ENCODE assay signal across 1 cellular context in genomic region chr10:31759124-31759798, GRCh38.
TF ChIP-seq lines count a peak whose summit lies in the region.

No MANE protein-coding gene starts in this region.

TF ChIP-seq in HepG2, 621 proteins besides CTCF, POLR2A, EP300 and RAD21 (continued from another document and continues in another):
- TF ChIP-seq SAP130 (CRISPR knock-in tag; IDR thresholded peaks at IDR 0.05; ENCODE audit: low read depth) = peak; percentile 32; the same call in 1 of the 2 replicates
- TF ChIP-seq, protein P1, sequence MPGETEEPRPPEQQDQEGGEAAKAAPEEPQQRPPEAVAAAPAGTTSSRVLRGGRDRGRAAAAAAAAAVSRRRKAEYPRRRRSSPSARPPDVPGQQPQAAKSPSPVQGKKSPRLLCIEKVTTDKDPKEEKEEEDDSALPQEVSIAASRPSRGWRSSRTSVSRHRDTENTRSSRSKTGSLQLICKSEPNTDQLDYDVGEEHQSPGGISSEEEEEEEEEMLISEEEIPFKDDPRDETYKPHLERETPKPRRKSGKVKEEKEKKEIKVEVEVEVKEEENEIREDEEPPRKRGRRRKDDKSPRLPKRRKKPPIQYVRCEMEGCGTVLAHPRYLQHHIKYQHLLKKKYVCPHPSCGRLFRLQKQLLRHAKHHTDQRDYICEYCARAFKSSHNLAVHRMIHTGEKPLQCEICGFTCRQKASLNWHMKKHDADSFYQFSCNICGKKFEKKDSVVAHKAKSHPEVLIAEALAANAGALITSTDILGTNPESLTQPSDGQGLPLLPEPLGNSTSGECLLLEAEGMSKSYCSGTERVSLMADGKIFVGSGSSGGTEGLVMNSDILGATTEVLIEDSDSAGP (CRISPR knock-in tag; IDR thresholded peaks at IDR 0.05; ENCODE audit: borderline replicate concordance) = no peak
- TF ChIP-seq NR2F6 (IDR thresholded peaks at IDR 0.05) = peak; percentile 85
- TF ChIP-seq NR2F6 (CRISPR knock-in tag; IDR thresholded peaks at IDR 0.05) = peak; percentile 89
- no peak for TF ChIP-seq U2AF2 (IDR thresholded peaks at IDR 0.05; ENCODE audit: low read depth, low read length)
- TF ChIP-seq KDM3A (CRISPR knock-in tag; IDR thresholded peaks at IDR 0.05; ENCODE audit: low read depth) = no peak
- TF ChIP-seq, protein P2, sequence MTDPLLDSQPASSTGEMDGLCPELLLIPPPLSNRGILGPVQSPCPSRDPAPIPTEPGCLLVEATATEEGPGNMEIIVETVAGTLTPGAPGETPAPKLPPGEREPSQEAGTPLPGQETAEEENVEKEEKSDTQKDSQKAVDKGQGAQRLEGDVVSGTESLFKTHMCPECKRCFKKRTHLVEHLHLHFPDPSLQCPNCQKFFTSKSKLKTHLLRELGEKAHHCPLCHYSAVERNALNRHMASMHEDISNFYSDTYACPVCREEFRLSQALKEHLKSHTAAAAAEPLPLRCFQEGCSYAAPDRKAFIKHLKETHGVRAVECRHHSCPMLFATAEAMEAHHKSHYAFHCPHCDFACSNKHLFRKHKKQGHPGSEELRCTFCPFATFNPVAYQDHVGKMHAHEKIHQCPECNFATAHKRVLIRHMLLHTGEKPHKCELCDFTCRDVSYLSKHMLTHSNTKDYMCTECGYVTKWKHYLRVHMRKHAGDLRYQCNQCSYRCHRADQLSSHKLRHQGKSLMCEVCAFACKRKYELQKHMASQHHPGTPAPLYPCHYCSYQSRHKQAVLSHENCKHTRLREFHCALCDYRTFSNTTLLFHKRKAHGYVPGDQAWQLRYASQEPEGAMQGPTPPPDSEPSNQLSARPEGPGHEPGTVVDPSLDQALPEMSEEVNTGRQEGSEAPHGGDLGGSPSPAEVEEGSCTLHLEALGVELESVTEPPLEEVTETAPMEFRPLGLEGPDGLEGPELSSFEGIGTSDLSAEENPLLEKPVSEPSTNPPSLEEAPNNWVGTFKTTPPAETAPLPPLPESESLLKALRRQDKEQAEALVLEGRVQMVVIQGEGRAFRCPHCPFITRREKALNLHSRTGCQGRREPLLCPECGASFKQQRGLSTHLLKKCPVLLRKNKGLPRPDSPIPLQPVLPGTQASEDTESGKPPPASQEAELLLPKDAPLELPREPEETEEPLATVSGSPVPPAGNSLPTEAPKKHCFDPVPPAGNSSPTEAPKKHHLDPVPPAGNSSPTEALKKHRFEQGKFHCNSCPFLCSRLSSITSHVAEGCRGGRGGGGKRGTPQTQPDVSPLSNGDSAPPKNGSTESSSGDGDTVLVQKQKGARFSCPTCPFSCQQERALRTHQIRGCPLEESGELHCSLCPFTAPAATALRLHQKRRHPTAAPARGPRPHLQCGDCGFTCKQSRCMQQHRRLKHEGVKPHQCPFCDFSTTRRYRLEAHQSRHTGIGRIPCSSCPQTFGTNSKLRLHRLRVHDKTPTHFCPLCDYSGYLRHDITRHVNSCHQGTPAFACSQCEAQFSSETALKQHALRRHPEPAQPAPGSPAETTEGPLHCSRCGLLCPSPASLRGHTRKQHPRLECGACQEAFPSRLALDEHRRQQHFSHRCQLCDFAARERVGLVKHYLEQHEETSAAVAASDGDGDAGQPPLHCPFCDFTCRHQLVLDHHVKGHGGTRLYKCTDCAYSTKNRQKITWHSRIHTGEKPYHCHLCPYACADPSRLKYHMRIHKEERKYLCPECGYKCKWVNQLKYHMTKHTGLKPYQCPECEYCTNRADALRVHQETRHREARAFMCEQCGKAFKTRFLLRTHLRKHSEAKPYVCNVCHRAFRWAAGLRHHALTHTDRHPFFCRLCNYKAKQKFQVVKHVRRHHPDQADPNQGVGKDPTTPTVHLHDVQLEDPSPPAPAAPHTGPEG (CRISPR knock-in tag; IDR thresholded peaks at IDR 0.05) = no peak
- TF ChIP-seq ISL2 (CRISPR knock-in tag; IDR thresholded peaks at IDR 0.05) = no peak
- TF ChIP-seq SNAPC5 (CRISPR knock-in tag; IDR thresholded peaks at IDR 0.05; ENCODE audit: borderline replicate concordance) = no peak
- TF ChIP-seq NFYB (CRISPR knock-in tag; IDR thresholded peaks at IDR 0.05) = peak; percentile 79
- TF ChIP-seq KLF12 (CRISPR knock-in tag; IDR thresholded peaks at IDR 0.05; ENCODE audit: borderline replicate concordance) = no peak
- TF ChIP-seq FOSL2 (CRISPR knock-in tag; IDR thresholded peaks at IDR 0.05) = peak; percentile 70
- TF ChIP-seq RXRB (CRISPR knock-in tag; IDR thresholded peaks at IDR 0.05; ENCODE audit: borderline replicate concordance) = peak; percentile 67; the same call in 1 of the 2 replicates
- TF ChIP-seq ZNF766 (CRISPR knock-in tag; IDR thresholded peaks at IDR 0.05; ENCODE audit: borderline replicate concordance) = no peak
- TF ChIP-seq ZNF792 (CRISPR knock-in tag; IDR thresholded peaks at IDR 0.05) = no peak
- TF ChIP-seq ZEB1 (IDR thresholded peaks at IDR 0.05; ENCODE audit: insufficient replicate concordance, low read depth) = peak; percentile 33
- TF ChIP-seq ZNF331 (CRISPR knock-in tag; IDR thresholded peaks at IDR 0.05) = no peak
- TF ChIP-seq SP2 (CRISPR knock-in tag; IDR thresholded peaks at IDR 0.05) = no peak
- TF ChIP-seq ZNF883 (CRISPR knock-in tag; IDR thresholded peaks at IDR 0.05; ENCODE audit: not compliant biosample characterization) = no peak
- no peak for TF ChIP-seq PHB2 (IDR thresholded peaks at IDR 0.05; ENCODE audit: partially characterized antibody)
- no peak for TF ChIP-seq JUND (CRISPR knock-in tag; IDR thresholded peaks at IDR 0.05)
- TF ChIP-seq, protein P3, sequence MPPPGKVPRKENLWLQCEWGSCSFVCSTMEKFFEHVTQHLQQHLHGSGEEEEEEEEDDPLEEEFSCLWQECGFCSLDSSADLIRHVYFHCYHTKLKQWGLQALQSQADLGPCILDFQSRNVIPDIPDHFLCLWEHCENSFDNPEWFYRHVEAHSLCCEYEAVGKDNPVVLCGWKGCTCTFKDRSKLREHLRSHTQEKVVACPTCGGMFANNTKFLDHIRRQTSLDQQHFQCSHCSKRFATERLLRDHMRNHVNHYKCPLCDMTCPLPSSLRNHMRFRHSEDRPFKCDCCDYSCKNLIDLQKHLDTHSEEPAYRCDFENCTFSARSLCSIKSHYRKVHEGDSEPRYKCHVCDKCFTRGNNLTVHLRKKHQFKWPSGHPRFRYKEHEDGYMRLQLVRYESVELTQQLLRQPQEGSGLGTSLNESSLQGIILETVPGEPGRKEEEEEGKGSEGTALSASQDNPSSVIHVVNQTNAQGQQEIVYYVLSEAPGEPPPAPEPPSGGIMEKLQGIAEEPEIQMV (CRISPR knock-in tag; IDR thresholded peaks at IDR 0.05; ENCODE audit: low read depth) = no peak
- TF ChIP-seq LRRFIP1 (CRISPR knock-in tag; conservative IDR thresholded peaks at IDR 0.05) = no peak
- peak; percentile 5; the same call in 1 of the 2 replicates for TF ChIP-seq SRY (CRISPR knock-in tag; IDR thresholded peaks at IDR 0.05)
- 0 out of 2 replicates have a peak, but pooled peaks have one; percentile 32 for TF ChIP-seq NCOA2 (CRISPR knock-in tag; IDR thresholded peaks at IDR 0.05)
- TF ChIP-seq, protein P4, sequence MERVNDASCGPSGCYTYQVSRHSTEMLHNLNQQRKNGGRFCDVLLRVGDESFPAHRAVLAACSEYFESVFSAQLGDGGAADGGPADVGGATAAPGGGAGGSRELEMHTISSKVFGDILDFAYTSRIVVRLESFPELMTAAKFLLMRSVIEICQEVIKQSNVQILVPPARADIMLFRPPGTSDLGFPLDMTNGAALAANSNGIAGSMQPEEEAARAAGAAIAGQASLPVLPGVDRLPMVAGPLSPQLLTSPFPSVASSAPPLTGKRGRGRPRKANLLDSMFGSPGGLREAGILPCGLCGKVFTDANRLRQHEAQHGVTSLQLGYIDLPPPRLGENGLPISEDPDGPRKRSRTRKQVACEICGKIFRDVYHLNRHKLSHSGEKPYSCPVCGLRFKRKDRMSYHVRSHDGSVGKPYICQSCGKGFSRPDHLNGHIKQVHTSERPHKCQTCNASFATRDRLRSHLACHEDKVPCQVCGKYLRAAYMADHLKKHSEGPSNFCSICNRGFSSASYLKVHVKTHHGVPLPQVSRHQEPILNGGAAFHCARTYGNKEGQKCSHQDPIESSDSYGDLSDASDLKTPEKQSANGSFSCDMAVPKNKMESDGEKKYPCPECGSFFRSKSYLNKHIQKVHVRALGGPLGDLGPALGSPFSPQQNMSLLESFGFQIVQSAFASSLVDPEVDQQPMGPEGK (CRISPR knock-in tag; IDR thresholded peaks at IDR 0.05) = peak; percentile 23; the same call in 1 of the 2 replicates
- peak; percentile 61 for TF ChIP-seq XRCC5 (optimal IDR thresholded peaks at IDR 0.05; ENCODE audit: low read length)
- no peak for TF ChIP-seq DDIT3 (CRISPR knock-in tag; IDR thresholded peaks at IDR 0.05)
- TF ChIP-seq, protein P5, sequence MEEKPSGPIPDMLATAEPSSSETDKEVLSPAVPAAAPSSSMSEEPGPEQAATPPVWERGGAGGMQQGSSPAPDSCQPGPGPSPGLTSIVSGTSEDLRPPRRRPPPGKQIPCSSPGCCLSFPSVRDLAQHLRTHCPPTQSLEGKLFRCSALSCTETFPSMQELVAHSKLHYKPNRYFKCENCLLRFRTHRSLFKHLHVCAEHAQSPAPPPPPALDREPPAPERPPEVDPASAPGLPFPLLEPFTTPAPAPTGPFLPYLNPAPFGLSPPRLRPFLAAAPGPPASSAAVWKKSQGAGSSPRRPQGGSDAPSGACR (CRISPR knock-in tag; IDR thresholded peaks at IDR 0.05) = no peak
- no peak for TF ChIP-seq REPIN1 (CRISPR knock-in tag; IDR thresholded peaks at IDR 0.05; ENCODE audit: borderline replicate concordance, low read depth)
- TF ChIP-seq TAF15 (IDR thresholded peaks at IDR 0.05; ENCODE audit: low read depth, low read length, poor library complexity, severe bottlenecking) = no peak
- no peak for TF ChIP-seq NAIF1 (CRISPR knock-in tag; IDR thresholded peaks at IDR 0.05; ENCODE audit: borderline replicate concordance)
- no peak for TF ChIP-seq ZNF7 (CRISPR knock-in tag; IDR thresholded peaks at IDR 0.05)
- TF ChIP-seq, protein P6, sequence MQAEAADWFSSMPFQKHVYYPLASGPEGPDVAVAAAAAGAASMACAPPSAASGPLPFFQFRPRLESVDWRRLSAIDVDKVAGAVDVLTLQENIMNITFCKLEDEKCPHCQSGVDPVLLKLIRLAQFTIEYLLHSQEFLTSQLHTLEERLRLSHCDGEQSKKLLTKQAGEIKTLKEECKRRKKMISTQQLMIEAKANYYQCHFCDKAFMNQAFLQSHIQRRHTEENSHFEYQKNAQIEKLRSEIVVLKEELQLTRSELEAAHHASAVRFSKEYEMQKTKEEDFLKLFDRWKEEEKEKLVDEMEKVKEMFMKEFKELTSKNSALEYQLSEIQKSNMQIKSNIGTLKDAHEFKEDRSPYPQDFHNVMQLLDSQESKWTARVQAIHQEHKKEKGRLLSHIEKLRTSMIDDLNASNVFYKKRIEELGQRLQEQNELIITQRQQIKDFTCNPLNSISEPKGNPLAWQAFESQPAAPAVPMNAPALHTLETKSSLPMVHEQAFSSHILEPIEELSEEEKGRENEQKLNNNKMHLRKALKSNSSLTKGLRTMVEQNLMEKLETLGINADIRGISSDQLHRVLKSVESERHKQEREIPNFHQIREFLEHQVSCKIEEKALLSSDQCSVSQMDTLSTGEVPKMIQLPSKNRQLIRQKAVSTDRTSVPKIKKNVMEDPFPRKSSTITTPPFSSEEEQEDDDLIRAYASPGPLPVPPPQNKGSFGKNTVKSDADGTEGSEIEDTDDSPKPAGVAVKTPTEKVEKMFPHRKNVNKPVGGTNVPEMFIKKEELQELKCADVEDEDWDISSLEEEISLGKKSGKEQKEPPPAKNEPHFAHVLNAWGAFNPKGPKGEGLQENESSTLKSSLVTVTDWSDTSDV (CRISPR knock-in tag; IDR thresholded peaks at IDR 0.05) = no peak
- TF ChIP-seq, protein P7, sequence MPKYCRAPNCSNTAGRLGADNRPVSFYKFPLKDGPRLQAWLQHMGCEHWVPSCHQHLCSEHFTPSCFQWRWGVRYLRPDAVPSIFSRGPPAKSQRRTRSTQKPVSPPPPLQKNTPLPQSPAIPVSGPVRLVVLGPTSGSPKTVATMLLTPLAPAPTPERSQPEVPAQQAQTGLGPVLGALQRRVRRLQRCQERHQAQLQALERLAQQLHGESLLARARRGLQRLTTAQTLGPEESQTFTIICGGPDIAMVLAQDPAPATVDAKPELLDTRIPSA (CRISPR knock-in tag; IDR thresholded peaks at IDR 0.05; ENCODE audit: borderline replicate concordance) = no peak
- no peak for TF ChIP-seq RAD51 (IDR thresholded peaks at IDR 0.05; ENCODE audit: borderline replicate concordance)
- no peak for TF ChIP-seq ZNF10 (CRISPR knock-in tag; IDR thresholded peaks at IDR 0.05; ENCODE audit: borderline replicate concordance, low read depth)
- TF ChIP-seq ZSCAN25 (CRISPR knock-in tag; IDR thresholded peaks at IDR 0.05) = no peak
- TF ChIP-seq JUN (CRISPR knock-in tag; IDR thresholded peaks at IDR 0.05) = no peak
- peak; percentile 64; the same call in 1 of the 2 replicates for TF ChIP-seq FOXK1 (CRISPR knock-in tag; IDR thresholded peaks at IDR 0.05; ENCODE audit: borderline replicate concordance, low read depth)
- TF ChIP-seq HMG20A (CRISPR knock-in tag; IDR thresholded peaks at IDR 0.05; ENCODE audit: borderline replicate concordance) = peak; percentile 30; the same call in 1 of the 2 replicates
- no peak for TF ChIP-seq ZNF550 (CRISPR knock-in tag; IDR thresholded peaks at IDR 0.05; ENCODE audit: borderline replicate concordance)
- no peak for TF ChIP-seq RORA (CRISPR knock-in tag; IDR thresholded peaks at IDR 0.05)
- TF ChIP-seq SSRP1 (CRISPR knock-in tag; IDR thresholded peaks at IDR 0.05) = no peak
- TF ChIP-seq ZBTB38 (CRISPR knock-in tag; IDR thresholded peaks at IDR 0.05) = no peak
- no peak for TF ChIP-seq ZNF24 (IDR thresholded peaks at IDR 0.05)
